Comparison of ENCODE assay signal across 1 cellular context in genomic region chr14:68520637-68521556, GRCh38.
TF ChIP-seq lines count a peak whose summit lies in the region.

No MANE protein-coding gene starts in this region.

TF ChIP-seq in SK-N-SH treated with all-trans-retinoic acid at 6 μM for 48 hours, 23 proteins besides CTCF, POLR2A, EP300 and RAD21 (continued from another document):
- TF ChIP-seq POU6F1 (CRISPR knock-in tag; IDR thresholded peaks at IDR 0.05; ENCODE audit: borderline replicate concordance, low read depth), result no peak
- no peak for TF ChIP-seq PATZ1 (CRISPR knock-in tag; IDR thresholded peaks at IDR 0.05; ENCODE audit: borderline replicate concordance)
- TF ChIP-seq GLIS3 (CRISPR knock-in tag; IDR thresholded peaks at IDR 0.05), result no peak
- TF ChIP-seq ZC3H10 (CRISPR knock-in tag; IDR thresholded peaks at IDR 0.05), result no peak
- TF ChIP-seq CREB5 (CRISPR knock-in tag; IDR thresholded peaks at IDR 0.05; ENCODE audit: low read depth), result no peak
